ENCODE assay signal across 14 cellular contexts in the genomic region with DNA sequence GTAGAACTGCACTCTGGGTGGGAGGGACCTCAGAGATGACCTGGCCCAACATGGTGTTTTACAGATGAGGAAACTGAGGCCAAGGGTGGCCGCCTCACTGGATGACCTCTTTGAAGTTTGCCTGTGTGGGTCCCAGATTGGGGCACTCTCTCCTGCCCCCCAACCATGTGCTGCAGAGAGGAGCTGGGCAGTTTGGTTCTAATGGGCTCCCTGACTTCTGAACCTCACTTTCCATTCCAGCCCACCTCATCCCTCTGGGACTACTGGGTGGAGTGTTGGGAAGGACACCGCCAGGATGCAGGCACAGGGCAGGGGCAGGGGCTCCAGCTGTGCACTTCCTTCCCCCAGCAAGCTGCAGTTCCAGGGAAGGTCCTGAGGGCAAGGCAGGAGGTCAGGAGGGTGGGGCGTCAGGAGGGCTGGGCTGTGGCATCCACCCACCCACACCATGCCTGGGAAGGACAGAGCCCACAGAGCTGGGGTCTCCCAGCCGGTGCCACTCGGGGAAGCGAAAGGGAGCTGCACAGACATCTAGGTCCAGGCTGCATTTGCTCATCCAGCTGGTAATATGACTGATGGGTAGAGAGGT. TPM values are rescaled to one million over a fixed set of nuclear protein-coding genes. Genes with fewer than 3 reads are reported as not detected.
DNase-seq lines count a peak whose midpoint lies in the region; ATAC-seq, FAIRE-seq and TF ChIP-seq lines count a peak whose summit lies in the region.
"Had no signal": no experiment of that assay in that cellular context is flagged by ENCODE, and none has a peak within 500 bp of the region (broad histone marks: within the 10 kb centered on the region; RNA-seq: fewer than 3 reads in every experiment).

No MANE protein-coding gene starts in this region.

- RAD21 ChIA-PET in HCT116 (lab: Charles Lee; ENCODE audit: low non-redundant PET in 1 of 2, low total read pairs in 2 of 2, uncharacterized antibody in 2 of 2, unreplicated experiment in 2 of 2), result interaction anchor here (1.0 to 7.9 kb wide), 8 partner anchors 56 to 228 kb away, joined by 3 to 56 read pairs (median 6); a partner anchor contains a TSS

- H3K36me3 Mint-ChIP-seq in WTC11, result no peaks in the 10 kb centered on the region
- no peaks in the 10 kb centered on the region for H3K36me3 Mint-ChIP-seq in stimulated activated effector memory CD8-positive, alpha-beta T cell treated with anti-CD3 and anti-CD28 coated beads, Interleukin-12 subunit alpha, Interleukin-12 subunit beta, amount 100 ng/mL, for 72 hours
- H3K36me3 Mint-ChIP-seq: naive thymus-derived CD8-positive, alpha-beta T cell had no signal

- H3K27ac ChIP-seq in HCT116 (ENCODE audit: low read depth, low read length) (no peak overlapping the region), kidney (ENCODE audit: low read depth in 2 of 2, low read length in 2 of 2) (no peak overlapping the region)
- H3K27ac ChIP-seq: colonic mucosa, gastroesophageal sphincter, SJCRH30 had no signal

- no peaks in the 10 kb centered on the region for H4K20me1 ChIP-seq in HCT116 (ENCODE audit: insufficient read depth)

- TF ChIP-seq RAD21 in HCT116 (IDR thresholded peaks at IDR 0.05; ENCODE audit: low read depth), result no peak

- peak overlapping the region; percentile 65 for H2AFZ ChIP-seq in HCT116 (ENCODE audit: low read depth, low read length, poor library complexity, severe bottlenecking)

- peaks cover 7% of the 10 kb centered on the region for H3K27me3 Mint-ChIP-seq in WTC11 (ENCODE audit: low read depth)

- no TSS peak for BruUV-seq in HCT116 (replicated peaks; lab: Mats Ljungman, UMichigan)

- H3K9me3 ChIP-seq in HCT116 (ENCODE audit: control insufficient read depth in 1 of 2, insufficient read depth in 1 of 2, low read depth in 1 of 2, low read length in 2 of 2) (no peaks in the 10 kb centered on the region), kidney (ENCODE audit: control insufficient read depth in 1 of 2, low read length in 2 of 2) (no peaks in the 10 kb centered on the region)
- H3K9me3 ChIP-seq: BE2C, colonic mucosa, gastroesophageal sphincter, SJCRH30 had no signal

- H3K27ac Mint-ChIP-seq in WTC11, result no peak overlapping the region
- peak overlapping the region; percentile 40 for H3K27ac Mint-ChIP-seq in stimulated activated effector memory CD8-positive, alpha-beta T cell treated with anti-CD3 and anti-CD28 coated beads, Interleukin-12 subunit alpha, Interleukin-12 subunit beta, amount 100 ng/mL, for 72 hours

- no peak overlapping the region for H3K4me3 Mint-ChIP-seq in WTC11
- no peak overlapping the region for H3K4me3 Mint-ChIP-seq in stimulated activated effector memory CD8-positive, alpha-beta T cell treated with anti-CD3 and anti-CD28 coated beads, Interleukin-12 subunit alpha, Interleukin-12 subunit beta, amount 100 ng/mL, for 72 hours
- H3K4me3 Mint-ChIP-seq: naive thymus-derived CD8-positive, alpha-beta T cell had no signal

- H3K9me2 ChIP-seq in HCT116 (ENCODE audit: insufficient read depth), result no peaks in the 10 kb centered on the region

- TF ChIP-seq CTCF in HCT116 (IDR thresholded peaks at IDR 0.05 in 2 of 3, conservative IDR thresholded peaks at IDR 0.05 in 1 of 3; ENCODE audit: borderline replicate concordance in 1 of 3, insufficient read depth in 1 of 3, low read depth in 2 of 3, low read length in 2 of 3) (no peak), WTC11 (IDR thresholded peaks at IDR 0.05) (no peak), kidney (IDR thresholded peaks at IDR 0.05; ENCODE audit: borderline replicate concordance, extremely low read depth, insufficient read depth) (no peak)

- peak overlapping the region; percentile 36; the same call in 1 of the 2 replicates for H3K4me2 ChIP-seq in HCT116 (ENCODE audit: low read length)

- no peaks in the 10 kb centered on the region for H3K9me3 Mint-ChIP-seq in WTC11
- H3K9me3 Mint-ChIP-seq in stimulated activated effector memory CD8-positive, alpha-beta T cell treated with anti-CD3 and anti-CD28 coated beads, Interleukin-12 subunit alpha, Interleukin-12 subunit beta, amount 100 ng/mL, for 72 hours, result no peaks in the 10 kb centered on the region
- H3K9me3 Mint-ChIP-seq: naive thymus-derived CD8-positive, alpha-beta T cell had no signal

- CTCF ChIA-PET in HCT116 (lab: Charles Lee) (interaction anchor here (0.9 to 19.5 kb wide), 11 partner anchors 9 to 230 kb away, joined by 3 to 396 read pairs (median 3); a partner anchor contains a TSS), WTC11 (lab: Charles Lee) (interaction anchor here (0.6 to 17.4 kb wide), 19 partner anchors 12 to 255 kb away, joined by 3 to 341 read pairs (median 4); a partner anchor contains a TSS)

- TF ChIP-seq POLR2A in HCT116 (IDR thresholded peaks at IDR 0.05; ENCODE audit: borderline replicate concordance, extremely low read depth, insufficient read depth, insufficient read length), result no peak

- H3K36me3 ChIP-seq in HCT116 (ENCODE audit: control insufficient read depth in 1 of 2, insufficient read depth in 2 of 2, low read length in 2 of 2), result no peaks in the 10 kb centered on the region
- H3K36me3 ChIP-seq in kidney (ENCODE audit: control insufficient read depth in 1 of 2, insufficient read depth in 2 of 2, low read length in 2 of 2), result no peaks in the 10 kb centered on the region
- H3K36me3 ChIP-seq: BE2C, colonic mucosa, gastroesophageal sphincter, SJCRH30 had no signal

- peaks cover 5% of the 10 kb centered on the region for H3K4me1 Mint-ChIP-seq in WTC11
- H3K4me1 Mint-ChIP-seq in stimulated activated effector memory CD8-positive, alpha-beta T cell treated with anti-CD3 and anti-CD28 coated beads, Interleukin-12 subunit alpha, Interleukin-12 subunit beta, amount 100 ng/mL, for 72 hours, result peaks cover 26% of the 10 kb centered on the region

- ATAC-seq in HCT116 (peak; percentile 8; the same call in 1 of the 2 replicates), WTC11 (no peak)
- no peak for ATAC-seq in stimulated activated effector memory CD8-positive, alpha-beta T cell treated with anti-CD3 and anti-CD28 coated beads, Interleukin-12 subunit alpha, Interleukin-12 subunit beta, amount 100 ng/mL, for 72 hours

- POLR2A ChIA-PET in HCT116 (lab: Charles Lee) (interaction anchor here (0.9 to 2.3 kb wide), 5 partner anchors 17 to 226 kb away, joined by 3 to 11 read pairs (median 4); a partner anchor contains a TSS), WTC11 (lab: Charles Lee) (interaction anchor here (0.6 kb wide), 1 partner anchor 210 kb away, joined by 3 read pairs; no protein-coding TSS in a partner anchor)

- H3K4me1 ChIP-seq in HCT116 (ENCODE audit: control insufficient read depth in 1 of 2, insufficient read depth in 2 of 2, low read length in 2 of 2) (peaks cover 0 to 18% of the 10 kb centered on the region in 2 experiments; a peak in 2 of 4 replicates), kidney (ENCODE audit: control insufficient read depth in 1 of 2, insufficient read depth in 1 of 2, low read depth in 1 of 2, low read length in 2 of 2) (peaks cover 3% of the 10 kb centered on the region in 2 donors)
- H3K4me1 ChIP-seq: colonic mucosa had no signal

- no peak for DNase-seq in HCT116 (ENCODE audit: low read depth, low spot score)
- DNase-seq in WTC11 (ENCODE audit: low spot score), result no peak
- peak; percentile 63 for DNase-seq in kidney
- no peak for DNase-seq in stimulated activated effector memory CD8-positive, alpha-beta T cell treated with anti-CD3 and anti-CD28 coated beads, Interleukin-12 subunit alpha, Interleukin-12 subunit beta, amount 100 ng/mL, for 72 hours (ENCODE audit: low spot score in 2 of 2)
- DNase-seq in NCI-H187 (lab: John Stamatoyannopoulos, UW), result no peak
- DNase-seq in stimulated activated CD4-positive, alpha-beta T cell treated with anti-CD3 and anti-CD28 coated beads, Interleukin-15, amount 100 ng/mL, for 24 hours, result no peak
- no peak for DNase-seq in AML-193 (lab: John Stamatoyannopoulos, UW)

- H3K9ac ChIP-seq in HCT116 (ENCODE audit: low read length) (no peak overlapping the region), kidney (ENCODE audit: low read length in 2 of 2) (no peak overlapping the region)

- intact Hi-C loops in HCT116 (cut with micrococcal nuclease), result loop anchor here (1.0 kb wide), 3 partner anchors 56 to 228 kb away; no protein-coding TSS in a partner anchor
- intact Hi-C loops in kidney (cut with DNase I), result loop anchor here (5.0 kb wide), 2 partner anchors 132 to 227 kb away; a partner anchor contains a TSS

- no peaks in the 10 kb centered on the region for H3K27me3 ChIP-seq in HCT116 (ENCODE audit: insufficient read depth, low read length)
- H3K27me3 ChIP-seq: BE2C, colonic mucosa, gastroesophageal sphincter had no signal

- no peak for FAIRE-seq in kidney (lab: Jason Lieb, UNC)

- H3K4me3 ChIP-seq in HCT116 (replicated peaks in 1 of 2; ENCODE audit: low read depth in 1 of 2, low read length in 2 of 2) (no peak overlapping the region), kidney (ENCODE audit: low read length in 2 of 2) (no peak overlapping the region)
- H3K4me3 ChIP-seq: colonic mucosa, gastroesophageal sphincter, lung, SJCRH30 had no signal

- H3K79me2 ChIP-seq in HCT116 (ENCODE audit: insufficient read depth, low read length), result no peaks in the 10 kb centered on the region

TF ChIP-seq in HCT116, 20 proteins besides CTCF, POLR2A, EP300 and RAD21 (continues in another document):
- TF ChIP-seq JUND (IDR thresholded peaks at IDR 0.05), result no peak
- TF ChIP-seq ZFX (IDR thresholded peaks at IDR 0.05), result no peak
- TF ChIP-seq EGR1 (IDR thresholded peaks at IDR 0.05; ENCODE audit: low read depth), result no peak
- no peak for TF ChIP-seq ELF1 (IDR thresholded peaks at IDR 0.05; ENCODE audit: borderline replicate concordance, low read depth)
- TF ChIP-seq YY1 (IDR thresholded peaks at IDR 0.05; ENCODE audit: extremely low read depth, insufficient replicate concordance, low read depth, low read length), result no peak
- TF ChIP-seq SIN3A (IDR thresholded peaks at IDR 0.05; ENCODE audit: low read depth), result no peak
- no peak for TF ChIP-seq FOSL1 (IDR thresholded peaks at IDR 0.05; ENCODE audit: low read depth)

TF ChIP-seq in WTC11, 78 proteins besides CTCF, POLR2A, EP300 and RAD21:
- 0 out of 2 replicates have a peak, but pooled peaks have one; percentile 33 for TF ChIP-seq ZNF121 (CRISPR knock-in tag; IDR thresholded peaks at IDR 0.05)
- no peak for TF ChIP-seq SMAD4 (CRISPR knock-in tag; IDR thresholded peaks at IDR 0.05)
- TF ChIP-seq, protein P1, sequence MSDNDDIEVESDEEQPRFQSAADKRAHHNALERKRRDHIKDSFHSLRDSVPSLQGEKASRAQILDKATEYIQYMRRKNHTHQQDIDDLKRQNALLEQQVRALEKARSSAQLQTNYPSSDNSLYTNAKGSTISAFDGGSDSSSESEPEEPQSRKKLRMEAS (CRISPR knock-in tag; IDR thresholded peaks at IDR 0.05), result 0 out of 2 replicates have a peak, but pooled peaks have one; percentile 7
- no peak for TF ChIP-seq CREB1 (CRISPR knock-in tag; IDR thresholded peaks at IDR 0.05)
- no peak for TF ChIP-seq IRF2 (CRISPR knock-in tag; IDR thresholded peaks at IDR 0.05; ENCODE audit: borderline replicate concordance, low read depth)

RNA-seq across cellular contexts. Expression of a gene that starts 10.3 kb away (rescaled TPM):
- total RNA-seq in HCT116 (2021; ENCODE audit: unreplicated experiment) (0.96 TPM), WTC11 (2021) (0.17 to 0.41 TPM in 2 of 3 replicates, not detected in the other), kidney (1.8 TPM)
- 0.62 and 0.75 TPM in 2 replicates for polyA plus RNA-seq in HCT116 (2012)
- polyA plus RNA-seq in kidney (ENCODE audit: insufficient read depth, low read depth, low replicate concordance), result not detected
- total RNA-seq: naive thymus-derived CD8-positive, alpha-beta T cell; SJCRH30; temporal lobe had no signal
- polyA plus RNA-seq: naive thymus-derived CD8-positive, alpha-beta T cell had no signal

RNA-seq across cellular contexts. Expression of a gene that starts 33.2 kb away (rescaled TPM):
- total RNA-seq in HCT116 (2021; ENCODE audit: unreplicated experiment) (0.39 TPM), WTC11 (2021) (2.2 to 3.5 TPM (median 3.3 TPM) in 3 replicates), kidney (54.7 TPM)
- not detected in 2 replicates for polyA plus RNA-seq in HCT116 (2012)
- 405 TPM for polyA plus RNA-seq in kidney (ENCODE audit: insufficient read depth, low read depth, low replicate concordance)

Comparison
In these comparisons a context has a peak if more than half of its experiments do, and no peak if none do; other contexts are left out.
1. RNA of a gene that starts 33.2 kb away (total RNA-seq): 54.7 TPM in kidney (single experiment); 2.2 to 3.5 TPM in WTC11 and 0.39 TPM in HCT116 (single experiment); every median in the first group is over 10 times any median in the second.